29 cellular contexts compared by ENCODE assay signal in the genomic region with DNA sequence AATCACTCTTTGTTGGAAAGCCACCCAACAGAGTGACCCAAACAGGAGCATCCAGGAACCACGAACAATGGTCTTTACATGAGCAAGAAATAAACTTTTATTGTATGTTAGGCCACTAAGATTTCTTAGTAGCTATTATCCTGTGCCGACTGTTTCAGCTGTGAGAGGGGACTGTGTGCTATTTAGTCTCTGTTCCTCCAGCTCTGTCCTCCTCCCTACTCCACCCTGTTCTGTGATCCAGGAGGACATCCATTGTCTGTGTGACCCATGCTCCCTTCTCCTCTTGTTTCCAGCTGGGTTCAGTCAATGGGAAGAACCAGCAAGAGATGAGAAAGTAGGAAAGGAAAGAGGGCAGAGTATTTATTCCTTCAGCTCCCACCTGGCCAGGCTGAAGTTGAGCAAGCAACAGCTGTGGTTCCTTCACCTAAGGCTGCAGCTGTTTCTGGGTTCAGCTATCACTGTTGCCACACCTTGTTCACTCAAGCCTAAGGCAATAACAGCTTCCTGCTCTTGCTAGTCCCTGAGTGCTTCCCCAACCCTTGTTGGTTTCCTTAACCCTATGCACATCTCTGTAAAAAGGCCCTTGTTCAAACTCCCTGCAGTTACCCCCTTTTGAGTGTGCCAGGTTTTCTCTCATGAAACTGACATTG. TPM values are rescaled to one million over a fixed set of nuclear protein-coding genes. Genes with fewer than 3 reads are reported as not detected.
DNase-seq lines count a peak whose midpoint lies in the region; ATAC-seq and TF ChIP-seq lines count a peak whose summit lies in the region.
"Had no signal": no experiment of that assay in that cellular context is flagged by ENCODE, and none has a peak within 500 bp of the region (broad histone marks: within the 10 kb centered on the region; RNA-seq: fewer than 3 reads in every experiment).

No MANE protein-coding gene starts in this region.

- in situ Hi-C loops in Panc1 (cut with HindIII; ENCODE audit: low pct_unique_long_range_greater_than_20kb, low sequenced_read_pairs): no loop called here

- POLR2A ChIA-PET in MCF 10A (lab: Yijun Ruan, JAX) (interaction anchor here (1.0 to 3.6 kb wide), 6 partner anchors 9 to 74 kb away, joined by 5 to 28 read pairs (median 11); no protein-coding TSS in a partner anchor), Panc1 (lab: Charles Lee) (no interaction called here)

- CTCF ChIA-PET in MCF 10A (lab: Yijun Ruan, JAX) (interaction anchor here (0.6 to 1.5 kb wide), 3 partner anchors 85 to 198 kb away, joined by 3 to 6 read pairs (median 3); no protein-coding TSS in a partner anchor), Panc1 (lab: Charles Lee) (interaction anchor here (0.7 kb wide), 1 partner anchor 183 kb away, joined by 3 read pairs; no protein-coding TSS in a partner anchor)

- H3K9me3 ChIP-seq in breast epithelium (no peaks in the 10 kb centered on the region), Panc1 (ENCODE audit: control insufficient read depth, insufficient read depth, low read depth, low read length) (peaks cover 10% of the 10 kb centered on the region; the same call in 1 of the 2 replicates), esophagus muscularis mucosa (peaks cover 0 to 4% (median 0%) of the 10 kb centered on the region in 4 donors)
- H3K9me3 ChIP-seq: Peyer's patch had no signal

- H3K27me3 ChIP-seq in breast epithelium: no peaks in the 10 kb centered on the region
- peaks cover 3% of the 10 kb centered on the region; the same call in 1 of the 2 replicates for H3K27me3 ChIP-seq in Panc1 (ENCODE audit: control insufficient read depth, insufficient read depth, low read length)
- peaks cover 0 to 50% (median 0%) of the 10 kb centered on the region in 4 donors for H3K27me3 ChIP-seq in esophagus muscularis mucosa
- H3K27me3 ChIP-seq: Peyer's patch had no signal

- ATAC-seq in Panc1 (0 out of 2 replicates have a peak, but pooled peaks have one; percentile 29), GM21367 (IDR thresholded peaks at IDR 0.05; ENCODE audit: unreplicated experiment) (no peak), GM18873 (IDR thresholded peaks at IDR 0.05; ENCODE audit: low FRiP score, unreplicated experiment) (no peak)
- ATAC-seq: activated T-helper 17 cell treated with anti-CD3 and anti-CD28 coated beads, Interleukin-2, amount 50 U/mL, for 72 hours; heart right ventricle; left cardiac atrium; stimulated activated naive CD8-positive, alpha-beta T cell treated with anti-CD3 and anti-CD28 coated beads, Interleukin-15, amount 100 ng/mL, for 72 hours had no signal

- H3K9me3 Mint-ChIP-seq in MCF 10A (ENCODE audit: unreplicated experiment): no peaks in the 10 kb centered on the region
- H3K9me3 Mint-ChIP-seq: activated CD4-positive, alpha-beta memory T cell treated with anti-CD3 and anti-CD28 coated beads, Interleukin-2, amount 10 ng/mL, durations not matched to agents 7 days and 5 days; activated naive CD4-positive, alpha-beta T cell treated with anti-CD3 and anti-CD28 coated beads, Interleukin-2, amount 50 U/mL, for 24 hours; activated T-helper 17 cell treated with anti-CD3 and anti-CD28 coated beads, Interleukin-2, amount 50 U/mL, for 72 hours; memory B cell had no signal

- no peaks in the 10 kb centered on the region for H3K4me1 ChIP-seq in breast epithelium
- no peaks in the 10 kb centered on the region for H3K4me1 ChIP-seq in Panc1 (ENCODE audit: control insufficient read depth, insufficient read depth, low read length)
- no peaks in the 10 kb centered on the region for H3K4me1 ChIP-seq in esophagus muscularis mucosa
- H3K4me1 ChIP-seq: heart right ventricle, Peyer's patch had no signal

- no TSS peak for BruUV-seq in MCF 10A (replicated peaks; lab: Mats Ljungman, UMichigan)
- no TSS peak for BruUV-seq in Panc1 (replicated peaks; lab: Mats Ljungman, UMichigan)

- no peak for TF ChIP-seq CTCF in MCF 10A (IDR thresholded peaks at IDR 0.05; ENCODE audit: unreplicated experiment)
- TF ChIP-seq CTCF in breast epithelium (IDR thresholded peaks at IDR 0.05): no peak
- TF ChIP-seq CTCF in Panc1 (IDR thresholded peaks at IDR 0.05): no peak
- no peak for TF ChIP-seq CTCF in esophagus muscularis mucosa (IDR thresholded peaks at IDR 0.05)

- peaks cover 16% of the 10 kb centered on the region for H3K4me1 Mint-ChIP-seq in MCF 10A (ENCODE audit: insufficient read depth, unreplicated experiment)
- H3K4me1 Mint-ChIP-seq: activated CD4-positive, alpha-beta memory T cell treated with anti-CD3 and anti-CD28 coated beads, Interleukin-2, amount 10 ng/mL, durations not matched to agents 7 days and 5 days; activated naive CD4-positive, alpha-beta T cell treated with anti-CD3 and anti-CD28 coated beads, Interleukin-2, amount 50 U/mL, for 24 hours; activated T-helper 17 cell treated with anti-CD3 and anti-CD28 coated beads, Interleukin-2, amount 50 U/mL, for 72 hours; memory B cell; stimulated activated naive CD8-positive, alpha-beta T cell treated with anti-CD3 and anti-CD28 coated beads, Interleukin-15, amount 100 ng/mL, for 72 hours had no signal

- no peak overlapping the region for H3K4me3 Mint-ChIP-seq in MCF 10A (ENCODE audit: unreplicated experiment)
- H3K4me3 Mint-ChIP-seq: activated CD4-positive, alpha-beta memory T cell treated with anti-CD3 and anti-CD28 coated beads, Interleukin-2, amount 10 ng/mL, durations not matched to agents 7 days and 5 days; activated naive CD4-positive, alpha-beta T cell treated with anti-CD3 and anti-CD28 coated beads, Interleukin-2, amount 50 U/mL, for 24 hours; activated T-helper 17 cell treated with anti-CD3 and anti-CD28 coated beads, Interleukin-2, amount 50 U/mL, for 72 hours; memory B cell; stimulated activated naive CD8-positive, alpha-beta T cell treated with anti-CD3 and anti-CD28 coated beads, Interleukin-15, amount 100 ng/mL, for 72 hours had no signal

- 80% methylated on average over 2 of the region's 2 CpGs for WGBS in esophagus muscularis mucosa

- H3K27me3 Mint-ChIP-seq in MCF 10A (ENCODE audit: insufficient read depth, unreplicated experiment): no peaks in the 10 kb centered on the region

- H3K36me3 Mint-ChIP-seq in MCF 10A (ENCODE audit: insufficient read depth, unreplicated experiment): no peaks in the 10 kb centered on the region
- H3K36me3 Mint-ChIP-seq: activated naive CD4-positive, alpha-beta T cell treated with anti-CD3 and anti-CD28 coated beads, Interleukin-2, amount 50 U/mL, for 24 hours; memory B cell had no signal

- no peak overlapping the region for H3K4me3 ChIP-seq in breast epithelium
- H3K4me3 ChIP-seq in Panc1 (ENCODE audit: low read depth in 2 of 2, low read length in 2 of 2): no peak overlapping the region
- no peak overlapping the region for H3K4me3 ChIP-seq in esophagus muscularis mucosa
- H3K4me3 ChIP-seq: heart right ventricle, Peyer's patch had no signal

- H3K27ac ChIP-seq in breast epithelium: no peak overlapping the region
- no peak overlapping the region for H3K27ac ChIP-seq in Panc1 (ENCODE audit: low read length)
- no peak overlapping the region for H3K27ac ChIP-seq in esophagus muscularis mucosa (replicated peaks in 1 of 4)
- H3K27ac ChIP-seq: heart right ventricle had no signal

- no peak for TF ChIP-seq POLR2A in breast epithelium (IDR thresholded peaks at IDR 0.05)
- no peak for TF ChIP-seq POLR2A in esophagus muscularis mucosa (IDR thresholded peaks at IDR 0.05; ENCODE audit: low read depth)

- intact Hi-C loops in MCF 10A (cut with micrococcal nuclease): no loop called here
- intact Hi-C loops in breast epithelium (cut with DNase I; ENCODE audit: low total_unique reads): no loop called here
- intact Hi-C loops in Panc1 (cut with micrococcal nuclease; ENCODE audit: unreplicated experiment): no loop called here
- intact Hi-C loops in esophagus muscularis mucosa (cut with DNase I): no loop called here

- TF ChIP-seq EP300 in esophagus muscularis mucosa (IDR thresholded peaks at IDR 0.05): no peak

- no peak overlapping the region for H3K27ac Mint-ChIP-seq in MCF 10A (ENCODE audit: low read depth, unreplicated experiment)
- H3K27ac Mint-ChIP-seq: activated CD4-positive, alpha-beta memory T cell treated with anti-CD3 and anti-CD28 coated beads, Interleukin-2, amount 10 ng/mL, durations not matched to agents 7 days and 5 days; activated naive CD4-positive, alpha-beta T cell treated with anti-CD3 and anti-CD28 coated beads, Interleukin-2, amount 50 U/mL, for 24 hours; activated T-helper 17 cell treated with anti-CD3 and anti-CD28 coated beads, Interleukin-2, amount 50 U/mL, for 72 hours; memory B cell; stimulated activated naive CD8-positive, alpha-beta T cell treated with anti-CD3 and anti-CD28 coated beads, Interleukin-15, amount 100 ng/mL, for 72 hours had no signal

- DNase-seq in MCF 10A (ENCODE audit: unreplicated experiment): peak; percentile 66
- no peak for DNase-seq in breast epithelium (ENCODE audit: low spot score in 2 of 2)
- no peak for DNase-seq in Panc1 (ENCODE audit: low read depth, low spot score)
- peak; percentile 68 for DNase-seq in esophagus muscularis mucosa (ENCODE audit: extremely low spot score)
- DNase-seq in retina: no peak
- no peak for DNase-seq in 8988T
- DNase-seq: activated CD4-positive, alpha-beta memory T cell treated with anti-CD3 and anti-CD28 coated beads, Interleukin-2, amount 10 ng/mL, durations not matched to agents 7 days and 5 days; activated CD4-positive, CD25-positive, alpha-beta regulatory T cell treated with anti-CD3 and anti-CD28 coated beads, Interleukin-2, amount 50 U/mL, for 72 hours; activated CD8-positive, alpha-beta memory T cell treated with anti-CD3 and anti-CD28 coated beads, Interleukin-2, amount 50 U/mL, for 48 hours; amygdala; DMS79 treated with DMSO at 0.1 percent for 48 hours; effector CD8-positive, alpha-beta T cell; foreskin melanocyte; heart right ventricle; left cardiac atrium; NCI-H1092; NCI-H1694 treated with DMSO at 0.1 percent for 48 hours; NCI-H524; NK-92 treated with Interleukin-12 subunit alpha and Interleukin-12 subunit beta, amount 100 ng/mL, for 24 hours; stimulated activated naive CD8-positive, alpha-beta T cell treated with anti-CD3 and anti-CD28 coated beads, Interleukin-15, amount 100 ng/mL, for 72 hours had no signal

- H3K36me3 ChIP-seq in breast epithelium (no peaks in the 10 kb centered on the region), Panc1 (ENCODE audit: control insufficient read depth, insufficient read depth, low read length) (no peaks in the 10 kb centered on the region), esophagus muscularis mucosa (no peaks in the 10 kb centered on the region)
- H3K36me3 ChIP-seq: heart right ventricle, Peyer's patch had no signal

RNA-seq across cellular contexts. Expression of gene B4GALNT2, which starts 14.9 kb away (rescaled TPM):
- total RNA-seq in MCF 10A (2022) (0.05 TPM in 1 of 2 replicates, not detected in the other), breast epithelium (under 1 TPM in 2 of 3 donors, not detected in 1; 0.15 to 0.66 TPM), Panc1 (2021; ENCODE audit: unreplicated experiment) (not detected), esophagus muscularis mucosa (not detected)
- polyA plus RNA-seq in Panc1 (2012; ENCODE audit: insufficient read length): 0.05 TPM
- total RNA-seq: A673; activated CD4-positive, alpha-beta memory T cell treated with anti-CD3 and anti-CD28 coated beads, Interleukin-2, amount 10 ng/mL, durations not matched to agents 7 days and 5 days; myocyte; SK-MEL-5 had no signal
- polyA plus RNA-seq: heart right ventricle had no signal

Comparison
In these comparisons a context has a peak if more than half of its experiments do, and no peak if none do; other contexts are left out.
1. DNase-seq: peak in MCF 10A (single experiment) and esophagus muscularis mucosa (single experiment); none in breast epithelium (0 of 2), Panc1 (single experiment), retina (single experiment) and 8988T (single experiment).